In genomic region chr12:104788848-104789271, GRCh38 we compare ENCODE assay signal across 13 cellular contexts.
DNase-seq lines count a peak whose midpoint lies in the region; TF ChIP-seq lines count a peak whose summit lies in the region.
"Had no signal": no experiment of that assay in that cellular context is flagged by ENCODE, and none has a peak within 500 bp of the region (broad histone marks: within the 10 kb centered on the region; RNA-seq: fewer than 3 reads in every experiment).

No MANE protein-coding gene starts in this region.

- no peak overlapping the region for H3K4me3 Mint-ChIP-seq in neural crest cell
- no peak overlapping the region for H3K4me3 Mint-ChIP-seq in activated naive CD4-positive, alpha-beta T cell treated with anti-CD3 and anti-CD28 coated beads for 36 hours
- H3K4me3 Mint-ChIP-seq: activated naive CD8-positive, alpha-beta T cell; central memory CD8-positive, alpha-beta T cell had no signal

- H3K27me3 Mint-ChIP-seq in neural crest cell (ENCODE audit: low read depth), result no peaks in the 10 kb centered on the region
- H3K27me3 Mint-ChIP-seq in activated naive CD4-positive, alpha-beta T cell treated with anti-CD3 and anti-CD28 coated beads for 36 hours (ENCODE audit: low read depth), result no peaks in the 10 kb centered on the region
- H3K27me3 Mint-ChIP-seq: activated naive CD8-positive, alpha-beta T cell; central memory CD8-positive, alpha-beta T cell had no signal

- peak overlapping the region; percentile 95 for H3K27ac Mint-ChIP-seq in neural crest cell (ENCODE audit: unreplicated experiment)
- H3K27ac Mint-ChIP-seq in activated naive CD4-positive, alpha-beta T cell treated with anti-CD3 and anti-CD28 coated beads for 36 hours, result no peak overlapping the region
- H3K27ac Mint-ChIP-seq: activated naive CD8-positive, alpha-beta T cell had no signal

- peaks cover 14% of the 10 kb centered on the region for H3K4me1 Mint-ChIP-seq in neural crest cell
- peaks cover 3% of the 10 kb centered on the region for H3K4me1 Mint-ChIP-seq in activated naive CD4-positive, alpha-beta T cell treated with anti-CD3 and anti-CD28 coated beads for 36 hours (ENCODE audit: low read depth)

- intact Hi-C loops in activated naive CD4-positive, alpha-beta T cell treated with anti-CD3 and anti-CD28 coated beads for 36 hours (cut with micrococcal nuclease), result no loop called here

- CTCF ChIA-PET in activated naive CD4-positive, alpha-beta T cell treated with anti-CD3 and anti-CD28 coated beads for 36 hours (lab: Charles Lee), result no interaction called here
- CTCF ChIA-PET in HEK293T (lab: Yijun Ruan, JAX), result no interaction called here

- POLR2A ChIA-PET in HEK293T (lab: Yijun Ruan, JAX), result no interaction called here

- no peaks in the 10 kb centered on the region for H3K9me3 Mint-ChIP-seq in neural crest cell
- H3K9me3 Mint-ChIP-seq in activated naive CD4-positive, alpha-beta T cell treated with anti-CD3 and anti-CD28 coated beads for 36 hours, result no peaks in the 10 kb centered on the region
- H3K9me3 Mint-ChIP-seq: central memory CD8-positive, alpha-beta T cell had no signal

- no peaks in the 10 kb centered on the region for H3K36me3 Mint-ChIP-seq in neural crest cell (ENCODE audit: low read depth)
- H3K36me3 Mint-ChIP-seq in activated naive CD4-positive, alpha-beta T cell treated with anti-CD3 and anti-CD28 coated beads for 36 hours (ENCODE audit: low read depth), result no peaks in the 10 kb centered on the region
- H3K36me3 Mint-ChIP-seq: activated naive CD8-positive, alpha-beta T cell had no signal

- no peak for TF ChIP-seq CTCF in neural crest cell (conservative IDR thresholded peaks at IDR 0.05)

- DNase-seq in NCI-H1417 (lab: John Stamatoyannopoulos, UW) (peak; percentile 48 to 78 (median 57)), NCI-H1417 treated with DMSO at 0.1 percent for 48 hours (lab: John Stamatoyannopoulos, UW) (no peak), MV-4-11 (lab: John Stamatoyannopoulos, UW) (peak; percentile 51), astrocyte of the hippocampus (ENCODE audit: low read depth, low spot score) (peak; percentile 34), neural crest cell (ENCODE audit: low read depth, low spot score) (no peak), putamen (ENCODE audit: low spot score) (no peak), HEK293T (ENCODE audit: extremely low spot score) (no peak)
- no peak for DNase-seq in activated naive CD4-positive, alpha-beta T cell treated with anti-CD3 and anti-CD28 coated beads for 36 hours
- DNase-seq: 8988T, NCI-H1694 treated with DMSO at 0.1 percent for 48 hours, tibial artery had no signal

TF ChIP-seq in HEK293T, 16 proteins besides CTCF, POLR2A, EP300 and RAD21:
- TF ChIP-seq LEF1 (IDR thresholded peaks at IDR 0.05; ENCODE audit: borderline replicate concordance) (no peak), BHLHE40 (IDR thresholded peaks at IDR 0.05; ENCODE audit: borderline replicate concordance) (no peak)

Comparison
In these comparisons a context has a peak if more than half of its experiments do, and no peak if none do; other contexts are left out.
1. DNase-seq: peak in NCI-H1417 (3 of 3), MV-4-11 (single experiment) and astrocyte of the hippocampus (single experiment); none in NCI-H1417 treated with DMSO at 0.1 percent for 48 hours (single experiment), neural crest cell (single experiment), putamen (single experiment), activated naive CD4-positive, alpha-beta T cell treated with anti-CD3 and anti-CD28 coated beads for 36 hours (single experiment) and HEK293T (single experiment).